In genomic region chr10:37679465-37679864, GRCh38 we compare ENCODE assay signal across 1 cellular context.
TF ChIP-seq lines count a peak whose summit lies in the region.

No MANE protein-coding gene starts in this region.

TF ChIP-seq in HepG2, 621 proteins besides CTCF, POLR2A, EP300 and RAD21 (continued from another document):
- TF ChIP-seq ZNF646 (CRISPR knock-in tag; IDR thresholded peaks at IDR 0.05): no peak
- no peak for TF ChIP-seq ZNF780A (CRISPR knock-in tag; IDR thresholded peaks at IDR 0.05)
- no peak for TF ChIP-seq ZNF850 (CRISPR knock-in tag; conservative IDR thresholded peaks at IDR 0.05)
- TF ChIP-seq HOMEZ (CRISPR knock-in tag; IDR thresholded peaks at IDR 0.05; ENCODE audit: low read depth): no peak
- no peak for TF ChIP-seq RORA (CRISPR knock-in tag; IDR thresholded peaks at IDR 0.05)
- TF ChIP-seq ZNF841 (CRISPR knock-in tag; IDR thresholded peaks at IDR 0.05; ENCODE audit: borderline replicate concordance): no peak
- TF ChIP-seq CEBPG (CRISPR knock-in tag; IDR thresholded peaks at IDR 0.05): no peak
- no peak for TF ChIP-seq KLF16 (CRISPR knock-in tag; IDR thresholded peaks at IDR 0.05)
- TF ChIP-seq CREBL2 (CRISPR knock-in tag; IDR thresholded peaks at IDR 0.05; ENCODE audit: borderline replicate concordance): no peak
